Comparison of ENCODE assay signal across 18 cellular contexts in genomic region chr5:5605170-5605764, GRCh38.
DNase-seq lines count a peak whose midpoint lies in the region; ATAC-seq, FAIRE-seq and TF ChIP-seq lines count a peak whose summit lies in the region.
"Had no signal": no experiment of that assay in that cellular context is flagged by ENCODE, and none has a peak within 500 bp of the region (broad histone marks: within the 10 kb centered on the region; RNA-seq: fewer than 3 reads in every experiment).

No MANE protein-coding gene starts in this region.

- TF ChIP-seq RAD21 in H1 (IDR thresholded peaks at IDR 0.05 in 1 of 2, conservative IDR thresholded peaks at IDR 0.05 in 1 of 2; ENCODE audit: low read depth in 2 of 2, low read length in 2 of 2) = no peak

- no peak for TF ChIP-seq POLR2A in H1 (IDR thresholded peaks at IDR 0.05; ENCODE audit: control extremely low read depth in 1 of 2, low read depth in 2 of 2, low read length in 2 of 2)

- POLR2A ChIA-PET in H1 (lab: Charles Lee; ENCODE audit: partially characterized antibody) = no interaction called here

- H3K27me3 ChIP-seq in H1 (replicated peaks in 1 of 4; ENCODE audit: control insufficient read depth in 3 of 4, extremely low read depth in 1 of 4, insufficient read depth in 3 of 4, low read length in 3 of 4) = no peaks in the 10 kb centered on the region
- H3K27me3 ChIP-seq: BLaER1 had no signal

- no peak overlapping the region for H3K56ac ChIP-seq in H1 (replicated peaks; ENCODE audit: insufficient read length, low read depth, low read length)

- no peak overlapping the region for H2BK12ac ChIP-seq in H1 (ENCODE audit: low read depth, low read length)

- H3K27ac ChIP-seq in H1 (ENCODE audit: low read depth, low read length) = no peak overlapping the region
- H3K27ac ChIP-seq: 22Rv1, BLaER1 had no signal

- DNase-seq in DMS53 (lab: John Stamatoyannopoulos, UW) (peak; percentile 27), DMS53 treated with DMSO at 0.1 percent for 48 hours (lab: John Stamatoyannopoulos, UW; ENCODE audit: unreplicated experiment) (no peak), RCC 7860 (ENCODE audit: low spot score) (peak; percentile 22), H1 (ENCODE audit: low read depth in 1 of 2, low spot score in 2 of 2) (no peak), inferior parietal cortex (ENCODE audit: extremely low spot score) (no peak)
- DNase-seq: KG1, NCI-H1436 treated with DMSO at 0.1 percent for 48 hours, NCI-H2029 treated with DMSO at 0.1 percent for 48 hours, NCI-H2171 treated with DMSO at 0.1 percent for 48 hours, NCI-H446 treated with DMSO at 0.1 percent for 48 hours, SK-N-SH had no signal

- no peak overlapping the region for H2BK15ac ChIP-seq in H1 (ENCODE audit: low read length)

- no peak overlapping the region for H3K23ac ChIP-seq in H1 (ENCODE audit: insufficient read length)

- no peak overlapping the region for H2BK5ac ChIP-seq in H1 (ENCODE audit: low read depth, low read length)

- FAIRE-seq in RCC 7860 (lab: Jason Lieb, UNC) (no peak), H1 (lab: Jason Lieb, UNC) (no peak)
- FAIRE-seq: GM19239 had no signal

- peak overlapping the region; percentile 31; the same call in 1 of the 2 replicates for H2AFZ ChIP-seq in H1 (ENCODE audit: low read length)

- H3K4me2 ChIP-seq in H1 (ENCODE audit: insufficient read depth in 1 of 2, low read depth in 2 of 2, low read length in 2 of 2) = no peak overlapping the region
- H3K4me2 ChIP-seq: BLaER1, SK-N-SH had no signal

- no peaks in the 10 kb centered on the region for H4K20me1 ChIP-seq in H1 (replicated peaks in 1 of 2; ENCODE audit: control insufficient read depth in 1 of 2, insufficient read depth in 2 of 2, low read length in 2 of 2)
- H4K20me1 ChIP-seq: BLaER1 had no signal

- no peak for ATAC-seq in GM18861 (IDR thresholded peaks at IDR 0.05; ENCODE audit: unreplicated experiment)
- no peak for ATAC-seq in GM21737 (IDR thresholded peaks at IDR 0.05; ENCODE audit: unreplicated experiment)
- ATAC-seq in GM18867 (IDR thresholded peaks at IDR 0.05; ENCODE audit: unreplicated experiment) = no peak
- ATAC-seq: HCT116 had no signal

- no peaks in the 10 kb centered on the region for H3K4me1 ChIP-seq in H1 (replicated peaks in 1 of 4; ENCODE audit: control insufficient read depth in 3 of 4, insufficient read depth in 4 of 4, low read length in 3 of 4)
- H3K4me1 ChIP-seq: BLaER1 had no signal

- H3K14ac ChIP-seq in H1 (ENCODE audit: insufficient read length) = no peak overlapping the region

- no peaks in the 10 kb centered on the region for H3K9me3 ChIP-seq in H1 (ENCODE audit: insufficient read depth in 2 of 2, low read depth in 1 of 2, low read length in 1 of 2)
- H3K9me3 ChIP-seq: BLaER1, SK-N-SH had no signal

- no peak overlapping the region for H2BK120ac ChIP-seq in H1 (replicated peaks; ENCODE audit: low read depth, low read length)

- H2AK5ac ChIP-seq in H1 (ENCODE audit: low read depth, low read length) = no peak overlapping the region

- TF ChIP-seq CTCF in H1 (IDR thresholded peaks at IDR 0.05; ENCODE audit: control extremely low read depth in 1 of 3, insufficient read depth in 1 of 3, low read depth in 1 of 3, low read length in 3 of 3) = no peak

- CTCF ChIA-PET in H1 (lab: Charles Lee; ENCODE audit: partially characterized antibody) = no interaction called here

- no peak overlapping the region for H3K9ac ChIP-seq in H1 (replicated peaks in 1 of 4; ENCODE audit: extremely low read depth in 1 of 4, low read depth in 3 of 4, low read length in 3 of 4)
- H3K9ac ChIP-seq: BLaER1, SK-N-SH had no signal

- no peaks in the 10 kb centered on the region for H3K23me2 ChIP-seq in H1 (ENCODE audit: low read depth, low read length)

- H3K79me1 ChIP-seq in H1 (ENCODE audit: low read depth, low read length) = no peaks in the 10 kb centered on the region

- no peak for TF ChIP-seq EP300 in H1 (IDR thresholded peaks at IDR 0.05; ENCODE audit: borderline replicate concordance in 1 of 2, low read depth in 2 of 2, low read length in 2 of 2)

- no peak overlapping the region for H2BK20ac ChIP-seq in H1 (ENCODE audit: low read length)

- WGBS in H1 (ENCODE audit: extremely low coverage in 1 of 2, insufficient coverage in 1 of 2, insufficient read length in 1 of 2, insufficient replicate concordance in 2 of 2, low coverage in 1 of 2, low lambda C conversion rate in 2 of 2, missing lambda C conversion rate in 1 of 2), 2 experiments = 86% methylated on average over 15 of the region's 15 CpGs; no CpG with 5 or more reads in 1 of the 2 experiments

- no peaks in the 10 kb centered on the region for H3K36me3 ChIP-seq in H1 (ENCODE audit: control insufficient read depth in 2 of 4, insufficient read depth in 4 of 4, low read length in 3 of 4)
- H3K36me3 ChIP-seq: BLaER1 had no signal

- H4K8ac ChIP-seq in H1 (ENCODE audit: extremely low read depth, insufficient read depth, low read length) = no peak overlapping the region; the same call in 1 of the 2 replicates

- H3K4me3 ChIP-seq in H1 (ENCODE audit: extremely low read depth in 1 of 4, insufficient read depth in 2 of 4, low read depth in 3 of 4, low read length in 4 of 4) = no peak overlapping the region
- H3K4me3 ChIP-seq: BLaER1 had no signal

- H4K91ac ChIP-seq in H1 (replicated peaks; ENCODE audit: insufficient read length, low read length) = no peak overlapping the region

- H3K4ac ChIP-seq in H1 (replicated peaks; ENCODE audit: insufficient read length, low read depth, low read length) = no peak overlapping the region

- no peaks in the 10 kb centered on the region for H3K79me2 ChIP-seq in H1 (ENCODE audit: control insufficient read depth in 1 of 2, insufficient read depth in 2 of 2, low read length in 2 of 2)

- no peak overlapping the region for H4K5ac ChIP-seq in H1 (ENCODE audit: insufficient read length, low read depth, low read length)

- no peak overlapping the region for H3K18ac ChIP-seq in H1 (ENCODE audit: extremely low read depth, low read length)

TF ChIP-seq in H1, 55 proteins besides CTCF, POLR2A, EP300 and RAD21:
- TF ChIP-seq BACH1 (IDR thresholded peaks at IDR 0.05; ENCODE audit: low read length) (no peak), POU5F1 (IDR thresholded peaks at IDR 0.05; ENCODE audit: low read depth, low read length) (no peak), SRF (IDR thresholded peaks at IDR 0.05; ENCODE audit: low read depth, low read length) (no peak), CREB1 (IDR thresholded peaks at IDR 0.05) (no peak), TCF12 (IDR thresholded peaks at IDR 0.05; ENCODE audit: low read depth, low read length) (no peak), RXRA (IDR thresholded peaks at IDR 0.05; ENCODE audit: insufficient read depth, low read depth, low read length) (no peak), TAF7 (optimal IDR thresholded peaks at IDR 0.05; ENCODE audit: borderline replicate concordance, low read depth, low read length) (no peak), MAX (IDR thresholded peaks at IDR 0.05) (no peak), HDAC2 (IDR thresholded peaks at IDR 0.05; ENCODE audit: borderline replicate concordance in 1 of 2, low read depth in 2 of 2, low read length in 2 of 2) (no peak)
TF ChIP-seq in H1: peak in this region for 0.

Comparison
In these comparisons a context has a peak if more than half of its experiments do, and no peak if none do; other contexts are left out.
1. DNase-seq: peak in DMS53 (single experiment) and RCC 7860 (single experiment); none in DMS53 treated with DMSO at 0.1 percent for 48 hours (single experiment), H1 (0 of 2) and inferior parietal cortex (single experiment).